17 cellular contexts compared by ENCODE assay signal in the genomic region with DNA sequence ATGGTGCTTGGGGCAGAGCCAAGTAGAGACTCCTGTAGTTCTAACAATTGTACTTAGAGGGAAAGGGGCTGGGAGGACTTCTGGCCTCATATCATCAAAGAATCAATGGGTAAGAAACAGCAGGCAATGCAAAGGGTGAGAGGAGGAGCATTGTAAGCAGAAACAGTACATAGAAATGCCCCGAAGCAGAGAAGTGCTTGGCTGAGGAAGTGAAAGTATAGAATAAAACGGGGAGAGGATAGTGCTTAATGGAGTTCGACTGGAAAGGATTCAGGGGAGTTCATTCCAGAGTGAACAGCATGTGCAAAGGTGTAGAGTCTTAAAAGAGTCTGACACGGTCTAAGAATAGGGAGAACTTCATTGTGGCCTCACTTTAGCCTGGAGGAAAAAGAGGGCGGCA.
DNase-seq lines count a peak whose midpoint lies in the region; ATAC-seq, FAIRE-seq and TF ChIP-seq lines count a peak whose summit lies in the region.
"Had no signal": no experiment of that assay in that cellular context is flagged by ENCODE, and none has a peak within 500 bp of the region (broad histone marks: within the 10 kb centered on the region; RNA-seq: fewer than 3 reads in every experiment).

No MANE protein-coding gene starts in this region.

- peaks cover 25% of the 10 kb centered on the region for H3K4me1 ChIP-seq in IMR-90 (ENCODE audit: control insufficient read depth, insufficient read depth, low read length)
- H3K4me1 ChIP-seq in esophagus (ENCODE audit: control insufficient read depth in 2 of 2, insufficient read depth in 2 of 2, low read length in 1 of 2), result peaks cover 0 to 2% of the 10 kb centered on the region in 2 donors
- H3K4me1 ChIP-seq in gastrocnemius medialis, result peaks cover 78 to 86% of the 10 kb centered on the region in 2 donors
- no peaks in the 10 kb centered on the region for H3K4me1 ChIP-seq in HepG2 (ENCODE audit: insufficient read depth, low read length)

- peak overlapping the region; percentile 37; the same call in 1 of the 2 replicates for H3K56ac ChIP-seq in IMR-90 (ENCODE audit: extremely low read depth, insufficient read depth, low read length)

- H2BK15ac ChIP-seq in IMR-90 (ENCODE audit: low read depth, low read length), result peak overlapping the region; percentile 98

- H3K14ac ChIP-seq in IMR-90 (replicated peaks; ENCODE audit: low read depth, low read length), result peak overlapping the region; percentile 77

- no peak for DNase-seq in IMR-90
- no peak for DNase-seq in gastrocnemius medialis
- DNase-seq in HEK293T (ENCODE audit: extremely low spot score), result no peak
- no peak for DNase-seq in HepG2 (ENCODE audit: low spot score)
- DNase-seq: KG1; midbrain; NCI-H187 treated with DMSO at 0.1 percent for 48 hours; NCI-H82; stimulated activated CD4-positive, alpha-beta T cell treated with anti-CD3 and anti-CD28 coated beads, Interleukin-4, amount 100 ng/mL, for 4 hours; stimulated activated naive CD8-positive, alpha-beta T cell treated with anti-CD3 and anti-CD28 coated beads, Interleukin-15, Interleukin-2, amounts not matched to agents 100 U/mL and 50 U/mL, for 24 hours; WERI-Rb-1 had no signal

- no peak for FAIRE-seq in HepG2 (lab: Jason Lieb, UNC)
- FAIRE-seq: colon had no signal

- H4K8ac ChIP-seq in IMR-90 (ENCODE audit: low read depth in 2 of 2, low read length in 2 of 2), result peak overlapping the region; percentile 84 to 87

- TF ChIP-seq RAD21 in IMR-90 (IDR thresholded peaks at IDR 0.05; ENCODE audit: low read length) (no peak), HepG2 (CRISPR knock-in tag; IDR thresholded peaks at IDR 0.05) (no peak)

- TF ChIP-seq POLR2A in GM18505 (IDR thresholded peaks at IDR 0.05; ENCODE audit: borderline replicate concordance, extremely low read depth, insufficient read depth, insufficient read length), result no peak
- TF ChIP-seq POLR2A in IMR-90 (IDR thresholded peaks at IDR 0.05; ENCODE audit: low read depth, low read length), result no peak
- TF ChIP-seq POLR2A in gastrocnemius medialis (IDR thresholded peaks at IDR 0.05), result no peak
- TF ChIP-seq POLR2A in HepG2 (IDR thresholded peaks at IDR 0.05; ENCODE audit: insufficient read depth in 1 of 2, low read depth in 2 of 2, low read length in 2 of 2), result no peak

- H3K79me2 ChIP-seq in HepG2 (ENCODE audit: insufficient read depth, low read length), result no peaks in the 10 kb centered on the region

- H3K4ac ChIP-seq in IMR-90 (ENCODE audit: low read depth, low read length), result peak overlapping the region; percentile 84

- dilution Hi-C loops in IMR-90 (cut with HindIII; ENCODE audit: low sequenced_read_pairs, unreplicated experiment), result no loop called here

- H3K18ac ChIP-seq in IMR-90 (ENCODE audit: low read depth, low read length), result peak overlapping the region; percentile 94

- H4K5ac ChIP-seq in IMR-90 (ENCODE audit: low read depth, low read length), result peak overlapping the region; percentile 81

- H3K9ac ChIP-seq in IMR-90 (ENCODE audit: low read depth, low read length), result no peak overlapping the region
- H3K9ac ChIP-seq in HepG2 (ENCODE audit: insufficient read depth, low read depth, low read length), result no peak overlapping the region
- H3K9ac ChIP-seq: BLaER1 had no signal

- H2BK120ac ChIP-seq in IMR-90 (ENCODE audit: low read depth, low read length), result peak overlapping the region; percentile 93

- 93% methylated on average over 3 of the region's 5 CpGs; no CpG with 5 or more reads in 1 of the 2 experiments for WGBS in IMR-90 (ENCODE audit: extremely low coverage in 2 of 2, insufficient read length in 1 of 2), 2 experiments
- WGBS in esophagus, 2 donors, result 47 to 49% methylated on average over 5 of the region's 5 CpGs
- WGBS in HepG2 (ENCODE audit: low lambda C conversion rate), result 31% methylated on average over 5 of the region's 5 CpGs

- peak overlapping the region; percentile 88 for H4K91ac ChIP-seq in IMR-90 (ENCODE audit: insufficient read depth, low read depth, low read length)

- no peaks in the 10 kb centered on the region for H4K20me1 ChIP-seq in IMR-90 (ENCODE audit: insufficient read depth, low read length)
- H4K20me1 ChIP-seq in HepG2 (ENCODE audit: insufficient read depth, low read length), result no peaks in the 10 kb centered on the region
- H4K20me1 ChIP-seq: BLaER1 had no signal

- H2AFZ ChIP-seq in IMR-90 (replicated peaks; ENCODE audit: low read length, poor library complexity) (peak overlapping the region; percentile 11), HepG2 (ENCODE audit: low read length) (no peak overlapping the region)

- TF ChIP-seq CTCF in IMR-90 (conservative IDR thresholded peaks at IDR 0.05; ENCODE audit: low read depth, low read length) (no peak), gastrocnemius medialis (IDR thresholded peaks at IDR 0.05 in 4 of 5, conservative IDR thresholded peaks at IDR 0.05 in 1 of 5) (no peak), HepG2 (CRISPR knock-in tag; IDR thresholded peaks at IDR 0.05) (no peak)

- H3K9me3 ChIP-seq in IMR-90 (ENCODE audit: control insufficient read depth, insufficient read depth, low read length) (no peaks in the 10 kb centered on the region), esophagus (ENCODE audit: control insufficient read depth in 2 of 2, insufficient read depth in 1 of 2, low read depth in 1 of 2, low read length in 1 of 2) (no peaks in the 10 kb centered on the region), gastrocnemius medialis (no peaks in the 10 kb centered on the region), HepG2 (ENCODE audit: low read length) (no peaks in the 10 kb centered on the region)
- H3K9me3 ChIP-seq: BLaER1 had no signal

- in situ Hi-C loops in IMR-90 (cut with MboI; ENCODE audit: low sequenced_read_pairs) (no loop called here), gastrocnemius medialis (cut with MboI; ENCODE audit: low sequenced_read_pairs in 4 of 4) (loop anchor here in 2 of 4 donors (5.0 to 25.0 kb wide), 2 partner anchors 36 to 146 kb away; a partner anchor contains a TSS), HepG2 (cut with HindIII; ENCODE audit: extremely low pct_ligation_motif_present, low pct_unique_long_range_greater_than_20kb) (loop anchor here (25.0 kb wide), 2 partner anchors 496 to 646 kb away; a partner anchor contains a TSS)

- CTCF ChIA-PET in IMR-90 (lab: Yijun Ruan, JAX), result no interaction called here
- CTCF ChIA-PET in HEK293T (lab: Yijun Ruan, JAX), result no interaction called here
- CTCF ChIA-PET in HepG2 (lab: Yijun Ruan, JAX; ENCODE audit: low intra/inter-chr PET ratio, low total read pairs), result no interaction called here

- H2BK5ac ChIP-seq in IMR-90 (ENCODE audit: low read depth, low read length, poor library complexity, severe bottlenecking), result peak overlapping the region; percentile 72

- no peak overlapping the region for H3K4me3 ChIP-seq in IMR-90 (ENCODE audit: insufficient read depth, low read depth, low read length)
- peak overlapping the region in 1 of 2 donors; percentile 4 for H3K4me3 ChIP-seq in esophagus (ENCODE audit: low read depth in 1 of 2, low read length in 2 of 2)
- peak overlapping the region in 1 of 4 donors; percentile 4 for H3K4me3 ChIP-seq in gastrocnemius medialis
- H3K4me3 ChIP-seq in HepG2 (replicated peaks in 1 of 3; ENCODE audit: insufficient read depth in 1 of 3, low read depth in 2 of 3, low read length in 3 of 3), result no peak overlapping the region
- H3K4me3 ChIP-seq: BLaER1, SK-N-MC had no signal

- H3K36me3 ChIP-seq in IMR-90 (ENCODE audit: control insufficient read depth, insufficient read depth, low read length), result no peaks in the 10 kb centered on the region
- H3K36me3 ChIP-seq in esophagus (ENCODE audit: control insufficient read depth in 2 of 2, insufficient read depth in 2 of 2, low read length in 1 of 2), result no peaks in the 10 kb centered on the region
- H3K36me3 ChIP-seq in gastrocnemius medialis, result no peaks in the 10 kb centered on the region
- no peaks in the 10 kb centered on the region for H3K36me3 ChIP-seq in HepG2 (replicated peaks in 1 of 2; ENCODE audit: control insufficient read depth in 1 of 2, insufficient read depth in 2 of 2, low read length in 2 of 2)
- H3K36me3 ChIP-seq: BLaER1, WERI-Rb-1 had no signal

- BruUV-seq in IMR-90 (replicated peaks; lab: Mats Ljungman, UMichigan) (no TSS peak), HepG2 (replicated peaks; lab: Mats Ljungman, UMichigan) (no TSS peak)

- TF ChIP-seq EP300 in HepG2 (IDR thresholded peaks at IDR 0.05; ENCODE audit: low read depth in 2 of 2, low read length in 2 of 2) (no peak), HepG2 (CRISPR knock-in tag; IDR thresholded peaks at IDR 0.05; ENCODE audit: borderline replicate concordance) (no peak)

- H3K79me1 ChIP-seq in IMR-90 (ENCODE audit: low read depth in 1 of 2, low read length in 2 of 2), result no peaks in the 10 kb centered on the region

- H3K4me2 ChIP-seq in IMR-90 (ENCODE audit: low read depth, low read length) (peak overlapping the region; percentile 5; the same call in 1 of the 2 replicates), HepG2 (ENCODE audit: low read depth, low read length) (no peak overlapping the region)
- H3K4me2 ChIP-seq: BLaER1 had no signal

- ATAC-seq in GM18505 (IDR thresholded peaks at IDR 0.05; ENCODE audit: unreplicated experiment), result peak; percentile 65
- no peak for ATAC-seq in IMR-90 (ENCODE audit: low read depth)
- no peak for ATAC-seq in gastrocnemius medialis
- ATAC-seq in HepG2, result no peak
- no peak for ATAC-seq in HG03469 (IDR thresholded peaks at IDR 0.05; ENCODE audit: unreplicated experiment)
- ATAC-seq: stimulated activated naive CD8-positive, alpha-beta T cell treated with anti-CD3 and anti-CD28 coated beads, Interleukin-15, Interleukin-2, amounts not matched to agents 100 U/mL and 50 U/mL, for 24 hours had no signal

- H3K9me1 ChIP-seq in IMR-90 (ENCODE audit: insufficient read depth, low read length), result 0 out of 2 replicates have a peak, but pooled peaks cover 3% of the 10 kb centered on the region

- peak overlapping the region; percentile 54 for H3K23ac ChIP-seq in IMR-90 (ENCODE audit: low read depth, low read length)

- H3K27me3 ChIP-seq in IMR-90 (ENCODE audit: control insufficient read depth, insufficient read depth, low read length) (no peaks in the 10 kb centered on the region), esophagus (ENCODE audit: control insufficient read depth in 1 of 2, insufficient read depth in 2 of 2, low read length in 2 of 2) (no peaks in the 10 kb centered on the region), gastrocnemius medialis (no peaks in the 10 kb centered on the region), HepG2 (ENCODE audit: control insufficient read depth in 1 of 2, insufficient read depth in 2 of 2, low read length in 2 of 2) (peaks cover 0 to 1% of the 10 kb centered on the region in 2 experiments; a peak in 1 of 5 replicates)
- H3K27me3 ChIP-seq: BLaER1 had no signal

- intact Hi-C loops in IMR-90 (cut with micrococcal nuclease) (no loop called here), gastrocnemius medialis (cut with DNase I; ENCODE audit: low total_unique reads) (loop anchor here (2.0 kb wide), 1 partner anchor 19 kb away; no protein-coding TSS in a partner anchor), HepG2 (cut with micrococcal nuclease; ENCODE audit: unreplicated experiment) (no loop called here)

- H3K27ac ChIP-seq in IMR-90 (ENCODE audit: insufficient read depth, low read length) (peak overlapping the region; percentile 45; the same call in 1 of the 2 replicates), esophagus (ENCODE audit: low read depth in 2 of 2, low read length in 1 of 2) (peak overlapping the region; percentile 19 to 27), gastrocnemius medialis (peak overlapping the region; percentile 87 to 99 (median 91)), HepG2 (ENCODE audit: extremely low read length, insufficient read depth, low read length) (no peak overlapping the region)
- H3K27ac ChIP-seq: BLaER1, SK-N-MC, WERI-Rb-1 had no signal

- peak overlapping the region; percentile 2 for H2AK9ac ChIP-seq in IMR-90 (replicated peaks; ENCODE audit: low read depth, low read length, poor library complexity)

- peak overlapping the region; percentile 81 for H2AK5ac ChIP-seq in IMR-90 (ENCODE audit: low read depth, low read length)

- peak overlapping the region; percentile 92 for H2BK20ac ChIP-seq in IMR-90 (ENCODE audit: low read depth, low read length)

- POLR2A ChIA-PET in IMR-90 (lab: Charles Lee; ENCODE audit: unreplicated experiment), result no interaction called here
- POLR2A ChIA-PET in HEK293T (lab: Yijun Ruan, JAX), result no interaction called here
- POLR2A ChIA-PET in HepG2 (lab: Yijun Ruan, JAX), result no interaction called here
